Comparison of ENCODE assay signal across 1 cellular context in genomic region chr1:19009126-19009881, GRCh38.
TF ChIP-seq lines count a peak whose summit lies in the region.

No MANE protein-coding gene starts in this region.

TF ChIP-seq in SK-N-SH, 30 proteins besides CTCF, POLR2A, EP300 and RAD21:
- TF ChIP-seq JUND (IDR thresholded peaks at IDR 0.05): no peak
- no peak for TF ChIP-seq CHD2 (IDR thresholded peaks at IDR 0.05; ENCODE audit: low read length, partially characterized antibody)
- TF ChIP-seq TAF1 (IDR thresholded peaks at IDR 0.05; ENCODE audit: borderline replicate concordance, low read depth, low read length): no peak
